1 cellular context compared by ENCODE assay signal in genomic region chr21:42921912-42922311, GRCh38.
TF ChIP-seq lines count a peak whose summit lies in the region.

No MANE protein-coding gene starts in this region.

TF ChIP-seq in K562, 482 proteins besides CTCF, POLR2A, EP300 and RAD21 (continued from another document and continues in another):
- TF ChIP-seq E2F1 (CRISPR knock-in tag; IDR thresholded peaks at IDR 0.05): no peak
- TF ChIP-seq, protein P1, sequence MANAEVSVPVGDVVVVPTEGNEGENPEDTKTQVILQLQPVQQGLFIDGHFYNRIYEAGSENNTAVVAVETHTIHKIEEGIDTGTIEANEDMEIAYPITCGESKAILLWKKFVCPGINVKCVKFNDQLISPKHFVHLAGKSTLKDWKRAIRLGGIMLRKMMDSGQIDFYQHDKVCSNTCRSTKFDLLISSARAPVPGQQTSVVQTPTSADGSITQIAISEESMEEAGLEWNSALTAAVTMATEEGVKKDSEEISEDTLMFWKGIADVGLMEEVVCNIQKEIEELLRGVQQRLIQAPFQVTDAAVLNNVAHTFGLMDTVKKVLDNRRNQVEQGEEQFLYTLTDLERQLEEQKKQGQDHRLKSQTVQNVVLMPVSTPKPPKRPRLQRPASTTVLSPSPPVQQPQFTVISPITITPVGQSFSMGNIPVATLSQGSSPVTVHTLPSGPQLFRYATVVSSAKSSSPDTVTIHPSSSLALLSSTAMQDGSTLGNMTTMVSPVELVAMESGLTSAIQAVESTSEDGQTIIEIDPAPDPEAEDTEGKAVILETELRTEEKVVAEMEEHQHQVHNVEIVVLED (CRISPR knock-in tag; IDR thresholded peaks at IDR 0.05): no peak
- no peak for TF ChIP-seq CBX2 (IDR thresholded peaks at IDR 0.05; ENCODE audit: insufficient read depth, low read length, poor library complexity, severe bottlenecking)
- no peak for TF ChIP-seq GATAD2B (IDR thresholded peaks at IDR 0.05; ENCODE audit: borderline replicate concordance)
- no peak for TF ChIP-seq TAF9B (IDR thresholded peaks at IDR 0.05; ENCODE audit: partially characterized antibody)
- no peak for TF ChIP-seq SNIP1 (IDR thresholded peaks at IDR 0.05; ENCODE audit: low read depth)
- TF ChIP-seq, protein P2, sequence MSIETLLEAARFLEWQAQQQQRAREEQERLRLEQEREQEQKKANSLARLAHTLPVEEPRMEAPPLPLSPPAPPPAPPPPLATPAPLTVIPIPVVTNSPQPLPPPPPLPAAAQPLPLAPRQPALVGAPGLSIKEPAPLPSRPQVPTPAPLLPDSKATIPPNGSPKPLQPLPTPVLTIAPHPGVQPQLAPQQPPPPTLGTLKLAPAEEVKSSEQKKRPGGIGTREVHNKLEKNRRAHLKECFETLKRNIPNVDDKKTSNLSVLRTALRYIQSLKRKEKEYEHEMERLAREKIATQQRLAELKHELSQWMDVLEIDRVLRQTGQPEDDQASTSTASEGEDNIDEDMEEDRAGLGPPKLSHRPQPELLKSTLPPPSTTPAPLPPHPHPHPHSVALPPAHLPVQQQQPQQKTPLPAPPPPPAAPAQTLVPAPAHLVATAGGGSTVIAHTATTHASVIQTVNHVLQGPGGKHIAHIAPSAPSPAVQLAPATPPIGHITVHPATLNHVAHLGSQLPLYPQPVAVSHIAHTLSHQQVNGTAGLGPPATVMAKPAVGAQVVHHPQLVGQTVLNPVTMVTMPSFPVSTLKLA (conservative IDR thresholded peaks at IDR 0.05): 0 out of 4 replicates have a peak, but pooled peaks of 1 of the 2 experiments have one; percentile 18
- no peak for TF ChIP-seq FOS (IDR thresholded peaks at IDR 0.05; ENCODE audit: extremely low read depth, insufficient read length)
- TF ChIP-seq, protein P3, sequence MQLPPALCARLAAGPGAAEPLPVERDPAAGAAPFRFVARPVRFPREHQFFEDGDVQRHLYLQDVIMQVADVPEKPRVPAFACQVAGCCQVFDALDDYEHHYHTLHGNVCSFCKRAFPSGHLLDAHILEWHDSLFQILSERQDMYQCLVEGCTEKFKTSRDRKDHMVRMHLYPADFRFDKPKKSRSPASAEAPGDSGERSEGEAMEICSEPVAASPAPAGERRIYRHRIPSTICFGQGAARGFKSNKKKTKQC (CRISPR knock-in tag; IDR thresholded peaks at IDR 0.05): no peak
- no peak for TF ChIP-seq MTA3 (IDR thresholded peaks at IDR 0.05; ENCODE audit: borderline replicate concordance)
- no peak for TF ChIP-seq SMARCE1 (IDR thresholded peaks at IDR 0.05)
- TF ChIP-seq HDAC3 (IDR thresholded peaks at IDR 0.05; ENCODE audit: borderline replicate concordance, partially characterized antibody): no peak
- TF ChIP-seq, protein P4, sequence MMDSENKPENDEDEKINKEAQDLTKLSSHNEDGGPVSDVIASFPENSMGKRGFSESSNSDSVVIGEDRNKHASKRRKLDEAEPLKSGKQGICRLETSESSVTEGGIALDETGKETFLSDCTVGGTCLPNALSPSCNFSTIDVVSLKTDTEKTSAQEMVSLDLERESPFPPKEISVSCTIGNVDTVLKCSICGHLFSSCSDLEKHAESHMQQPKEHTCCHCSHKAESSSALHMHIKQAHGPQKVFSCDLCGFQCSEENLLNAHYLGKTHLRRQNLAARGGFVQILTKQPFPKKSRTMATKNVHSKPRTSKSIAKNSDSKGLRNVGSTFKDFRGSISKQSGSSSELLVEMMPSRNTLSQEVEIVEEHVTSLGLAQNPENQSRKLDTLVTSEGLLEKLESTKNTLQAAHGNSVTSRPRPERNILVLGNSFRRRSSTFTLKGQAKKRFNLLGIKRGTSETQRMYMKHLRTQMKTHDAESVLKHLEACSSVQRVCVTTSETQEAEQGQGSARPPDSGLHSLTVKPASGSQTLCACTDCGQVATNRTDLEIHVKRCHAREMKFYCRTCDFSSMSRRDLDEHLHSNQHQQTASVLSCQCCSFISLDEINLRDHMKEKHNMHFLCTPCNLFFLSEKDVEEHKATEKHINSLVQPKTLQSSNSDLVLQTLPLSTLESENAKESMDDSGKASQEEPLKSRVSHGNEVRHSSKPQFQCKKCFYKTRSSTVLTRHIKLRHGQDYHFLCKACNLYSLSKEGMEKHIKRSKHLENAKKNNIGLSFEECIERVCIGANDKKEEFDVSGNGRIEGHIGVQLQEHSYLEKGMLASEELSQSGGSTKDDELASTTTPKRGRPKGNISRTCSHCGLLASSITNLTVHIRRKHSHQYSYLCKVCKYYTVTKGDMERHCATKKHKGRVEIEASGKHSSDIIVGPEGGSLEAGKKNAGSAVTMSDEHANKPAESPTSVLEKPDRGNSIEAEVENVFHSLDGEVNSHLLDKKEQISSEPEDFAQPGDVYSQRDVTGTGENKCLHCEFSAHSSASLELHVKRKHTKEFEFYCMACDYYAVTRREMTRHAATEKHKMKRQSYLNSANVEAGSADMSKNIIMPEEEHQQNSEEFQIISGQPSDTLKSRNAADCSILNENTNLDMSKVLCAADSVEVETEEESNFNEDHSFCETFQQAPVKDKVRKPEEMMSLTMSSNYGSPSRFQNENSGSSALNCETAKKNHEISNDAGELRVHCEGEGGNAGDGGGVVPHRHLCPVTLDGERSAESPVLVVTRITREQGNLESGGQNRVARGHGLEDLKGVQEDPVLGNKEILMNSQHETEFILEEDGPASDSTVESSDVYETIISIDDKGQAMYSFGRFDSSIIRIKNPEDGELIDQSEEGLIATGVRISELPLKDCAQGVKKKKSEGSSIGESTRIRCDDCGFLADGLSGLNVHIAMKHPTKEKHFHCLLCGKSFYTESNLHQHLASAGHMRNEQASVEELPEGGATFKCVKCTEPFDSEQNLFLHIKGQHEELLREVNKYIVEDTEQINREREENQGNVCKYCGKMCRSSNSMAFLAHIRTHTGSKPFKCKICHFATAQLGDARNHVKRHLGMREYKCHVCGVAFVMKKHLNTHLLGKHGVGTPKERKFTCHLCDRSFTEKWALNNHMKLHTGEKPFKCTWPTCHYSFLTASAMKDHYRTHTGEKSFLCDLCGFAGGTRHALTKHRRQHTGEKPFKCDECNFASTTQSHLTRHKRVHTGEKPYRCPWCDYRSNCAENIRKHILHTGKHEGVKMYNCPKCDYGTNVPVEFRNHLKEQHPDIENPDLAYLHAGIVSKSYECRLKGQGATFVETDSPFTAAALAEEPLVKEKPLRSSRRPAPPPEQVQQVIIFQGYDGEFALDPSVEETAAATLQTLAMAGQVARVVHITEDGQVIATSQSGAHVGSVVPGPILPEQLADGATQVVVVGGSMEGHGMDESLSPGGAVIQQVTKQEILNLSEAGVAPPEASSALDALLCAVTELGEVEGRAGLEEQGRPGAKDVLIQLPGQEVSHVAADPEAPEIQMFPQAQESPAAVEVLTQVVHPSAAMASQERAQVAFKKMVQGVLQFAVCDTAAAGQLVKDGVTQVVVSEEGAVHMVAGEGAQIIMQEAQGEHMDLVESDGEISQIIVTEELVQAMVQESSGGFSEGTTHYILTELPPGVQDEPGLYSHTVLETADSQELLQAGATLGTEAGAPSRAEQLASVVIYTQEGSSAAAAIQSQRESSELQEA (IDR thresholded peaks at IDR 0.05; ENCODE audit: low read depth): no peak
- TF ChIP-seq TAL1 (IDR thresholded peaks at IDR 0.05): no peak; the same call in 1 of the 2 replicates
- TF ChIP-seq, protein P5, sequence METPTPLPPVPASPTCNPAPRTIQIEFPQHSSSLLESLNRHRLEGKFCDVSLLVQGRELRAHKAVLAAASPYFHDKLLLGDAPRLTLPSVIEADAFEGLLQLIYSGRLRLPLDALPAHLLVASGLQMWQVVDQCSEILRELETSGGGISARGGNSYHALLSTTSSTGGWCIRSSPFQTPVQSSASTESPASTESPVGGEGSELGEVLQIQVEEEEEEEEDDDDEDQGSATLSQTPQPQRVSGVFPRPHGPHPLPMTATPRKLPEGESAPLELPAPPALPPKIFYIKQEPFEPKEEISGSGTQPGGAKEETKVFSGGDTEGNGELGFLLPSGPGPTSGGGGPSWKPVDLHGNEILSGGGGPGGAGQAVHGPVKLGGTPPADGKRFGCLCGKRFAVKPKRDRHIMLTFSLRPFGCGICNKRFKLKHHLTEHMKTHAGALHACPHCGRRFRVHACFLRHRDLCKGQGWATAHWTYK (CRISPR knock-in tag; IDR thresholded peaks at IDR 0.05): no peak
- TF ChIP-seq, protein P6, sequence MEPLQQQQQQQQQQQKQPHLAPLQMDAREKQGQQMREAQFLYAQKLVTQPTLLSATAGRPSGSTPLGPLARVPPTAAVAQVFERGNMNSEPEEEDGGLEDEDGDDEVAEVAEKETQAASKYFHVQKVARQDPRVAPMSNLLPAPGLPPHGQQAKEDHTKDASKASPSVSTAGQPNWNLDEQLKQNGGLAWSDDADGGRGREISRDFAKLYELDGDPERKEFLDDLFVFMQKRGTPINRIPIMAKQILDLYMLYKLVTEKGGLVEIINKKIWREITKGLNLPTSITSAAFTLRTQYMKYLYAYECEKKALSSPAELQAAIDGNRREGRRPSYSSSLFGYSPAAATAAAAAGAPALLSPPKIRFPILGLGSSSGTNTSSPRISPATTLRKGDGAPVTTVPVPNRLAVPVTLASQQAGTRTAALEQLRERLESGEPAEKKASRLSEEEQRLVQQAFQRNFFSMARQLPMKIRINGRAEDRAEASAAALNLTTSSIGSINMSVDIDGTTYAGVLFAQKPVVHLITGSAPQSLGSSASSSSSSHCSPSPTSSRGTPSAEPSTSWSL (CRISPR knock-in tag; IDR thresholded peaks at IDR 0.05; ENCODE audit: borderline replicate concordance): no peak
- no peak for TF ChIP-seq ATF2 (CRISPR knock-in tag; IDR thresholded peaks at IDR 0.05)
- no peak for TF ChIP-seq ZNF699 (CRISPR knock-in tag; IDR thresholded peaks at IDR 0.05; ENCODE audit: insufficient replicate concordance)
- no peak for TF ChIP-seq BRF1 (IDR thresholded peaks at IDR 0.05; ENCODE audit: borderline replicate concordance, extremely low read depth, insufficient read length)
- TF ChIP-seq, protein P7, sequence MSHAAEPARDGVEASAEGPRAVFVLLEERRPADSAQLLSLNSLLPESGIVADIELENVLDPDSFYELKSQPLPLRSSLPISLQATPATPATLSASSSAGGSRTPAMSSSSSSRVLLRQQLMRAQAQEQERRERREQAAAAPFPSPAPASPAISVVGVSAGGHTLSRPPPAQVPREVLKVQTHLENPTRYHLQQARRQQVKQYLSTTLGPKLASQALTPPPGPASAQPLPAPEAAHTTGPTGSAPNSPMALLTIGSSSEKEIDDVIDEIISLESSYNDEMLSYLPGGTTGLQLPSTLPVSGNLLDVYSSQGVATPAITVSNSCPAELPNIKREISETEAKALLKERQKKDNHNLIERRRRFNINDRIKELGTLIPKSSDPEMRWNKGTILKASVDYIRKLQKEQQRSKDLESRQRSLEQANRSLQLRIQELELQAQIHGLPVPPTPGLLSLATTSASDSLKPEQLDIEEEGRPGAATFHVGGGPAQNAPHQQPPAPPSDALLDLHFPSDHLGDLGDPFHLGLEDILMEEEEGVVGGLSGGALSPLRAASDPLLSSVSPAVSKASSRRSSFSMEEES (CRISPR knock-in tag; IDR thresholded peaks at IDR 0.05): no peak
- TF ChIP-seq ZNF830 (CRISPR knock-in tag; IDR thresholded peaks at IDR 0.05): no peak
- TF ChIP-seq THAP7 (CRISPR knock-in tag; IDR thresholded peaks at IDR 0.05): no peak
